In the genomic region with DNA sequence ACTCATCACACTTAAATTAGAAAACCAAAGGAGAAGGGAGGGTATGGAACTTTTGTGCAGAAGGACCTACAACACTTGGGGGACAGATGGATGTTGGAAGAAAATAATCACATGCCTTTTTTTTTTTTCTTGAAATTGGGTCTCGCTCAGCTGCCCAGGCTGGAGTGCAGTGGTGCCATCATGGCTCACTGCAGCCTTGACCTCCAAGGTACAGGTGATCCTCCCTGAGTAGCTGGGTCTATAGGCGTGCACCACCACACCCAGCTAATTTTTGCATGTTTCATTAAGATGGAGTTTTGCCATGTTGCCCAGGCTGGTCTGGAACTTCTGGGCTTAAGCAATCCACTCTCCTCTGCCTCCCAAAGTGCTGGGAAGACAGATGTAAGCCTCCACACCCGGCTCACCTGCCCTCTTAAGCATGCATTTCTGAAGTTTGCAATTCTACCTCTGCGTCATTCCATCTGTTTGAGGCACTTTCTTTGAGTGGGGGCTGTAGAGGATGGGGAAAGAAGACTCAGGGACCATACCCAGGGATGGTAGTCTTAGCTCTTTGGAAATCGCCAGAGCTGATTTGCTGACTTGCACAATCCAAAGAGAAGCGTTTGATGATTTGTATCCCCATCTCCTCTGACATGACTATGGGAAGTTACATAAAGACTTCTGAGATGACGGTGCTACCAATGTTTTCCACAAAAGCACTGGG, we compare ENCODE assay signal across 1 cellular context.
TF ChIP-seq lines count a peak whose summit lies in the region.

No MANE protein-coding gene starts in this region.

TF ChIP-seq in H1, 55 proteins besides CTCF, POLR2A, EP300 and RAD21:
- TF ChIP-seq SIX5 (IDR thresholded peaks at IDR 0.05; ENCODE audit: low read depth, low read length) (no peak), EZH2 (IDR thresholded peaks at IDR 0.05; ENCODE audit: low read depth, low read length, severe bottlenecking) (no peak), GTF2F1 (IDR thresholded peaks at IDR 0.05; ENCODE audit: borderline replicate concordance, low read depth, low read length) (no peak), SAP30 (IDR thresholded peaks at IDR 0.05; ENCODE audit: insufficient read depth, insufficient replicate concordance, low read length) (no peak), BACH1 (IDR thresholded peaks at IDR 0.05; ENCODE audit: low read length) (no peak), POLR2AphosphoS5 (IDR thresholded peaks at IDR 0.05; ENCODE audit: low read depth, low read length) (no peak)
